8 cellular contexts compared by ENCODE assay signal in the genomic region with DNA sequence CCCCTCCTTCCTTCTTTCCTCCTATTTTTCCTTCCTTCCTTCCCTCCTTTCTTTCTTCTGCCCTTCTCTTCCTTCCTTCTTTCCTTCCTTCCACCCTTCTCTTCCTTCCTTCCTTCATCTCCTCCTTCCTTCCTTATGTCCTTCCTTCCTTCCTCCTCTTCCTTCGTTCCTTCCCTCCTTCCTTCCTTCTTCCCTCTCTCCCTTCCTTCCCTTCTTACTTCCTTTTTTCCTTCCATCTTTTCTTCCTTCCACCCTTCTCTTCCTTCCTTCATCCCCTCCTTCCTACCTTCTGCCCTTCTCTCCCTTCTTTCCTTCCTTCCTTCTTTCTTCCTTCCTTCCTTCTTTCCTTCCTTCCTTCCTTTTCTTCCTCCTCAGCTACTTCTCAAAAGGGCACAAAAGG.
"Had no signal": no experiment of that assay in that cellular context is flagged by ENCODE, and none has a peak within 500 bp of the region (broad histone marks: within the 10 kb centered on the region; RNA-seq: fewer than 3 reads in every experiment).

No MANE protein-coding gene starts in this region.

- H3K4me3 ChIP-seq: GM23338, HAP-1 had no signal

- H3K4me1 ChIP-seq: HAP-1 had no signal

- H3K4me1 Mint-ChIP-seq: IgD-negative memory B cell had no signal

- H3K9me3 Mint-ChIP-seq: GM23338 had no signal

- H2AFZ ChIP-seq: GM23338 had no signal

- H3K4me3 Mint-ChIP-seq: GM23338, IgD-negative memory B cell had no signal

- H3K27me3 Mint-ChIP-seq: IgD-negative memory B cell had no signal

- FAIRE-seq: H1, H54, HTR-8/SVneo had no signal

- H3K4me2 ChIP-seq: GM23338 had no signal

- H3K27ac Mint-ChIP-seq: GM23338, IgD-negative memory B cell had no signal

- H3K9me3 ChIP-seq: HAP-1 had no signal

- H3K36me3 Mint-ChIP-seq: IgD-negative memory B cell had no signal

- ATAC-seq: GM23338, HCT116 had no signal

- DNase-seq: KG1 had no signal

- H3K36me3 ChIP-seq: HAP-1 had no signal
